15 cellular contexts compared by ENCODE assay signal in genomic region chr12:76303365-76303764, GRCh38.
"Had no signal": no experiment of that assay in that cellular context is flagged by ENCODE, and none has a peak within 500 bp of the region (broad histone marks: within the 10 kb centered on the region; RNA-seq: fewer than 3 reads in every experiment).

No MANE protein-coding gene starts in this region.

- ATAC-seq: effector memory CD8-positive, alpha-beta T cell; left colon; mucosa of descending colon; sciatic nerve; stimulated activated naive CD8-positive, alpha-beta T cell treated with anti-CD3 and anti-CD28 coated beads, Interleukin-15, Interleukin-2, amounts not matched to agents 100 U/mL and 50 U/mL, for 24 hours had no signal

- DNase-seq: activated CD4-positive, alpha-beta T cell treated with anti-CD3 and anti-CD28 coated beads, Interleukin-2, amount 10 ng/mL, durations not matched to agents 7 days and 5 days; activated CD4-positive, CD25-positive, alpha-beta regulatory T cell; activated CD8-positive, alpha-beta memory T cell treated with anti-CD3 and anti-CD28 coated beads for 24 hours; activated naive CD4-positive, alpha-beta T cell treated with anti-CD3 and anti-CD28 coated beads for 36 hours; caudate nucleus; effector memory CD8-positive, alpha-beta T cell; immature natural killer cell; left colon; mucosa of descending colon; occipital lobe; psoas muscle; stimulated activated CD4-positive, alpha-beta T cell treated with anti-CD3 and anti-CD28 coated beads, Interleukin-2, amount 100 ng/mL, for 48 hours; stimulated activated naive CD8-positive, alpha-beta T cell treated with anti-CD3 and anti-CD28 coated beads, Interleukin-15, Interleukin-2, amounts not matched to agents 100 U/mL and 50 U/mL, for 24 hours; testis had no signal

- H3K4me3 ChIP-seq: mucosa of descending colon, psoas muscle, testis had no signal
